19 cellular contexts compared by ENCODE assay signal in the genomic region with DNA sequence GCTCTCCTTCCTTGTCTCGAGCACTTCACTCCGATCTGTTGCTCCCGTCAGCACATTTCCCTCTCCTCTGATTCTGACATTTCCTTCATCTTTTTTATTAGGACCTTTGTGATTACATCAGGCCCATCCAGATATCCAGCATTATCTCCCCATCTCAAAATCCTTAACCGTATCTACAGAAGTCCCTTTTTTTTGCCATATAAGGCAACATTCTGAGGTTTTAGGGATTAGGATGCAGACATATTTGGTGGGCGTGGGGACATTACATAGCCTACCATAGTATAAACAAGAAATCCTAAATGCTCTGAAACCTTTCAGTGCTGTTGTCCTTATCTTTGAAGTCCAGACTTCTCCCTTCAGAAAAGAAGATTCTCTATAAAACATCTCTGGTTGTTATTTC.
DNase-seq lines count a peak whose midpoint lies in the region; ATAC-seq, FAIRE-seq and TF ChIP-seq lines count a peak whose summit lies in the region.
"Had no signal": no experiment of that assay in that cellular context is flagged by ENCODE, and none has a peak within 500 bp of the region (broad histone marks: within the 10 kb centered on the region; RNA-seq: fewer than 3 reads in every experiment).

No MANE protein-coding gene starts in this region.

- H3K79me2 ChIP-seq in HepG2 (ENCODE audit: insufficient read depth, low read length), result no peaks in the 10 kb centered on the region

- DNase-seq in HepG2 (ENCODE audit: low spot score) (no peak), right lobe of liver (no peak), SJSA1 (ENCODE audit: low read depth in 1 of 2, low spot score in 2 of 2) (peak in 1 of 2 experiments; percentile 15), mesenchymal stem cell (peak; percentile 16), SHP77 (lab: John Stamatoyannopoulos, UW) (no peak), Right ventricle myocardium superior (no peak)
- no peak for DNase-seq in CD4-positive, alpha-beta memory T cell
- DNase-seq: DMS79 treated with DMSO at 0.1 percent for 48 hours, GF-D8, H7, NCI-H1417 treated with DMSO at 0.1 percent for 48 hours, NCI-H1930, NCI-H2171, NCI-H446 treated with DMSO at 0.1 percent for 48 hours had no signal

- H3K9me3 Mint-ChIP-seq in CD4-positive, alpha-beta memory T cell, result peaks cover 0 to 8% (median 0%) of the 10 kb centered on the region in 8 donors

- H3K18ac ChIP-seq in mesenchymal stem cell (ENCODE audit: low read depth in 1 of 2, low read length in 2 of 2), result no peak overlapping the region

- H3K4me2 ChIP-seq in HepG2 (ENCODE audit: low read depth, low read length), result no peak overlapping the region
- H3K4me2 ChIP-seq in mesenchymal stem cell (ENCODE audit: low read length, poor library complexity, severe bottlenecking), result no peak overlapping the region
- H3K4me2 ChIP-seq: BLaER1 had no signal

- intact Hi-C loops in HepG2 (cut with micrococcal nuclease; ENCODE audit: unreplicated experiment) (no loop called here), right lobe of liver (cut with DNase I) (no loop called here), Right ventricle myocardium superior (cut with DNase I) (no loop called here)
- intact Hi-C loops in CD4-positive, alpha-beta memory T cell (cut with micrococcal nuclease), result no loop called here

- no peak overlapping the region for H2BK5ac ChIP-seq in mesenchymal stem cell (ENCODE audit: low read depth, low read length, poor library complexity, severe bottlenecking)

- H3K36me3 Mint-ChIP-seq in CD4-positive, alpha-beta memory T cell, result no peaks in the 10 kb centered on the region

- peak overlapping the region in 1 of 8 donors; percentile 14 for H3K4me3 Mint-ChIP-seq in CD4-positive, alpha-beta memory T cell

- H3K23ac ChIP-seq in mesenchymal stem cell (ENCODE audit: low read length in 2 of 2), result no peak overlapping the region

- POLR2A ChIA-PET in HepG2 (lab: Yijun Ruan, JAX), result no interaction called here
- POLR2A ChIA-PET in CD4-positive, alpha-beta memory T cell (lab: Charles Lee; ENCODE audit: partially characterized antibody), result no interaction called here

- no peak overlapping the region for H3K14ac ChIP-seq in mesenchymal stem cell (ENCODE audit: low read length in 2 of 2)

- peak overlapping the region; percentile 0 for H2AFZ ChIP-seq in HepG2 (ENCODE audit: low read length)
- no peak overlapping the region for H2AFZ ChIP-seq in mesenchymal stem cell (ENCODE audit: low read depth, low read length)

- H2AK5ac ChIP-seq in mesenchymal stem cell (ENCODE audit: low read length, severe bottlenecking), result no peak overlapping the region

- no peak overlapping the region for H4K91ac ChIP-seq in mesenchymal stem cell (ENCODE audit: low read length)

- H3K27me3 ChIP-seq in HepG2 (ENCODE audit: control insufficient read depth in 1 of 2, insufficient read depth in 2 of 2, low read length in 2 of 2) (no peaks in the 10 kb centered on the region), right lobe of liver (no peaks in the 10 kb centered on the region), SJSA1 (replicated peaks) (no peaks in the 10 kb centered on the region), mesenchymal stem cell (ENCODE audit: control insufficient read depth in 1 of 2, insufficient read depth in 1 of 2, low read length in 2 of 2) (no peaks in the 10 kb centered on the region)
- H3K27me3 ChIP-seq in CD4-positive, alpha-beta memory T cell (ENCODE audit: insufficient read depth, low read length), result no peaks in the 10 kb centered on the region
- H3K27me3 ChIP-seq: BLaER1 had no signal

- no peak for TF ChIP-seq RAD21 in HepG2 (CRISPR knock-in tag; IDR thresholded peaks at IDR 0.05)

- WGBS in HepG2 (ENCODE audit: low lambda C conversion rate), result 2% methylated on average over 5 of the region's 5 CpGs
- WGBS in right lobe of liver (ENCODE audit: insufficient coverage, low coverage, low lambda C conversion rate, missing lambda C conversion rate), result 61% methylated on average over 5 of the region's 5 CpGs
- 69% methylated on average over 4 of the region's 5 CpGs for WGBS in mesenchymal stem cell

- no peaks in the 10 kb centered on the region for H3K79me1 ChIP-seq in mesenchymal stem cell (replicated peaks; ENCODE audit: low read length, poor library complexity, severe bottlenecking)

- CTCF ChIA-PET in HepG2 (lab: Yijun Ruan, JAX; ENCODE audit: low intra/inter-chr PET ratio, low total read pairs), result no interaction called here
- CTCF ChIA-PET in CD4-positive, alpha-beta memory T cell (lab: Charles Lee; ENCODE audit: partially characterized antibody), result no interaction called here

- FAIRE-seq in HepG2 (lab: Jason Lieb, UNC), result no peak
- FAIRE-seq: GM12891, GM18507 had no signal

- no TSS peak for BruUV-seq in HepG2 (replicated peaks; lab: Mats Ljungman, UMichigan)

- H2BK15ac ChIP-seq in mesenchymal stem cell (ENCODE audit: low read depth, poor library complexity, severe bottlenecking), result no peak overlapping the region

- no peak overlapping the region for H2BK120ac ChIP-seq in mesenchymal stem cell (ENCODE audit: low read depth, low read length)

- H3K4me1 Mint-ChIP-seq in CD4-positive, alpha-beta memory T cell, result peaks cover 0 to 8% (median under 1%) of the 10 kb centered on the region in 4 donors

- in situ Hi-C loops in HepG2 (cut with HindIII; ENCODE audit: extremely low pct_ligation_motif_present, low pct_unique_long_range_greater_than_20kb), result no loop called here

- H3K27me3 Mint-ChIP-seq in CD4-positive, alpha-beta memory T cell, result no peaks in the 10 kb centered on the region

- TF ChIP-seq EP300 in HepG2 (IDR thresholded peaks at IDR 0.05; ENCODE audit: low read depth in 2 of 2, low read length in 2 of 2) (no peak), HepG2 (CRISPR knock-in tag; IDR thresholded peaks at IDR 0.05; ENCODE audit: borderline replicate concordance) (no peak)

- no peak overlapping the region for H3K4ac ChIP-seq in mesenchymal stem cell (ENCODE audit: low read depth in 1 of 2, low read length in 2 of 2)

- H3K36me3 ChIP-seq in HepG2 (replicated peaks in 1 of 2; ENCODE audit: control insufficient read depth in 1 of 2, insufficient read depth in 2 of 2, low read length in 2 of 2) (no peaks in the 10 kb centered on the region), right lobe of liver (no peaks in the 10 kb centered on the region), SJSA1 (no peaks in the 10 kb centered on the region), mesenchymal stem cell (ENCODE audit: control insufficient read depth in 1 of 2, insufficient read depth in 2 of 2, low read depth in 1 of 2, low read length in 2 of 2) (no peaks in the 10 kb centered on the region)
- H3K36me3 ChIP-seq in CD4-positive, alpha-beta memory T cell (ENCODE audit: insufficient read depth, low read length), result no peaks in the 10 kb centered on the region
- H3K36me3 ChIP-seq: BLaER1 had no signal

- H4K20me1 ChIP-seq in HepG2 (ENCODE audit: insufficient read depth, low read length), result no peaks in the 10 kb centered on the region
- H4K20me1 ChIP-seq: BLaER1 had no signal

- no peak overlapping the region for H3K9ac ChIP-seq in HepG2 (ENCODE audit: insufficient read depth, low read depth, low read length)
- no peak overlapping the region for H3K9ac ChIP-seq in mesenchymal stem cell (ENCODE audit: low read length)
- H3K9ac ChIP-seq: BLaER1 had no signal

- TF ChIP-seq CTCF in HepG2 (CRISPR knock-in tag; IDR thresholded peaks at IDR 0.05) (no peak), right lobe of liver (IDR thresholded peaks at IDR 0.05) (no peak)

- H3K27ac Mint-ChIP-seq in CD4-positive, alpha-beta memory T cell, result no peak overlapping the region

- no peak overlapping the region for H2BK12ac ChIP-seq in mesenchymal stem cell (ENCODE audit: low read length in 2 of 2)

- ATAC-seq in HepG2 (no peak), right lobe of liver (no peak), Right ventricle myocardium superior (ENCODE audit: poor library complexity) (no peak), GM21529 (IDR thresholded peaks at IDR 0.05; ENCODE audit: unreplicated experiment) (no peak)

- TF ChIP-seq POLR2A in HepG2 (IDR thresholded peaks at IDR 0.05; ENCODE audit: insufficient read depth in 1 of 2, low read depth in 2 of 2, low read length in 2 of 2) (no peak), right lobe of liver (IDR thresholded peaks at IDR 0.05) (no peak)

- peak overlapping the region; percentile 84 for H4K8ac ChIP-seq in mesenchymal stem cell (ENCODE audit: low read length)

- H3K9me3 ChIP-seq in HepG2 (ENCODE audit: low read length), result no peaks in the 10 kb centered on the region
- no peaks in the 10 kb centered on the region for H3K9me3 ChIP-seq in right lobe of liver
- H3K9me3 ChIP-seq in SJSA1 (replicated peaks), result no peaks in the 10 kb centered on the region
- H3K9me3 ChIP-seq in mesenchymal stem cell (ENCODE audit: control insufficient read depth, low read length), result no peaks in the 10 kb centered on the region
- H3K9me3 ChIP-seq in CD4-positive, alpha-beta memory T cell (ENCODE audit: control insufficient read depth in 1 of 2, low read length in 2 of 2), result no peaks in the 10 kb centered on the region
- H3K9me3 ChIP-seq: BLaER1 had no signal

- H3K27ac ChIP-seq in HepG2 (ENCODE audit: extremely low read length, insufficient read depth, low read length) (no peak overlapping the region), right lobe of liver (no peak overlapping the region), SJSA1 (peak overlapping the region; percentile 14; the same call in 1 of the 2 replicates), mesenchymal stem cell (ENCODE audit: low read length, poor library complexity, severe bottlenecking) (no peak overlapping the region)
- no peak overlapping the region for H3K27ac ChIP-seq in CD4-positive, alpha-beta memory T cell (ENCODE audit: low read depth, low read length)
- H3K27ac ChIP-seq: BLaER1, RWPE1 had no signal

- no peaks in the 10 kb centered on the region for H3K4me1 ChIP-seq in HepG2 (ENCODE audit: insufficient read depth, low read length)
- no peaks in the 10 kb centered on the region for H3K4me1 ChIP-seq in right lobe of liver
- H3K4me1 ChIP-seq in SJSA1 (replicated peaks), result peaks cover 8% of the 10 kb centered on the region
- no peaks in the 10 kb centered on the region for H3K4me1 ChIP-seq in mesenchymal stem cell (ENCODE audit: control insufficient read depth, insufficient read depth, low read depth, low read length)
- H3K4me1 ChIP-seq in CD4-positive, alpha-beta memory T cell (ENCODE audit: insufficient read depth, low read length), result no peaks in the 10 kb centered on the region
- H3K4me1 ChIP-seq: BLaER1 had no signal

- H3K4me3 ChIP-seq in HepG2 (replicated peaks in 1 of 3; ENCODE audit: insufficient read depth in 1 of 3, low read depth in 2 of 3, low read length in 3 of 3), result no peak overlapping the region
- no peak overlapping the region for H3K4me3 ChIP-seq in right lobe of liver
- H3K4me3 ChIP-seq in SJSA1, result no peak overlapping the region
- H3K4me3 ChIP-seq in mesenchymal stem cell (ENCODE audit: insufficient read depth in 1 of 2, low read depth in 1 of 2, low read length in 2 of 2), result no peak overlapping the region
- H3K4me3 ChIP-seq in CD4-positive, alpha-beta memory T cell (ENCODE audit: low read length in 2 of 2), result no peak overlapping the region
- H3K4me3 ChIP-seq: BLaER1 had no signal

TF ChIP-seq in HepG2, 621 proteins besides CTCF, POLR2A, EP300 and RAD21 (continues in another document):
- TF ChIP-seq KDM3A (CRISPR knock-in tag; IDR thresholded peaks at IDR 0.05; ENCODE audit: low read depth), result no peak
- no peak for TF ChIP-seq MAFK (conservative IDR thresholded peaks at IDR 0.05 in 1 of 2, IDR thresholded peaks at IDR 0.05 in 1 of 2; ENCODE audit: low read length in 2 of 2)
